23 cellular contexts compared by ENCODE assay signal in the genomic region with DNA sequence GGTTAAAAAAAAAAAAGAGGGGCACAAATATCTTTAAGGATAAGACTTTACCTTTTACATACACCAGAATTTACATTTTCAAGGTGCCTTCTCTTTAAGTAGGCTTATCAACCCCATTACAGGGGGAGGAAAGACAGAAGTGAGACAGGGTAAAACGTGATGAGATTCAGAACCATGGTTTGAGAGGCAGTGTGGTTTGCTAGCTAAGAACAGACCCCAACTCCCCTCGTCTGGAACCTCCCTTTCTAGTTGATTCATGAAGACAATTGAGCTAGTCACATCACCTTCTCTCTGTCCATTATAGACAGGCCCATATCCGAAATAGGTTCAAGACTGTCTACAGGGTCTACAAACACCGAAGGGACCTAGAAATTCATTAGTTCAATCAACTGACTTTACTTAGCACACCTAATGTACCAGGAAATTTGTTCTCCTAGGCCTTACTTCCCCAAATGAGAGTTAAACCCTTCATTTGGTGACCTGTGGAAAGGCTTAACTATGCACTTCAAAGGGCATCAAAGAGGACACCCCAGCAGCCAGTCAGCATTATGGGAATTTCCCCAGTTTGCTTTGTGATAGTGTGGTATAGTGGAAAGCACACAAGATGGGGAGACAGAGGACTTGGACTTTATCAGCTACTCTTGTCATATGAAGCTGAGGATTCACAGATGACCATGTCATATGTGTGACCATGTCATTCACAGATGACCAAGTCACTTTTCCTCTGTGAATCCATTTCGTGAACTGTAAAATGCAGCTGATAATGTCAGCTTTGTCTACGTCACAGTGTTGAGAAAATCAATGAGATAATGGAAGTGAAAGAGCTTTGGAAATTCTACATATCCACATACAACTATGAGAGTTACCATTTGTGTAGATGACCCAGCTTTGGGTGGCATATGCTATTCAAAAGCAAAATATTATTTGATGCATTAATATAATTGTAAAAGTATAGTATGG. TPM values are rescaled to one million over a fixed set of nuclear protein-coding genes. Genes with fewer than 3 reads are reported as not detected.
DNase-seq lines count a peak whose midpoint lies in the region; ATAC-seq lines count a peak whose summit lies in the region.
"Had no signal": no experiment of that assay in that cellular context is flagged by ENCODE, and none has a peak within 500 bp of the region (broad histone marks: within the 10 kb centered on the region; RNA-seq: fewer than 3 reads in every experiment).

No MANE protein-coding gene starts in this region.

- no peak overlapping the region for H3K23ac ChIP-seq in trophoblast cell (ENCODE audit: low read length)

- no peaks in the 10 kb centered on the region for H3K9me3 ChIP-seq in CD4-positive, CD25-positive, alpha-beta regulatory T cell (ENCODE audit: control insufficient read depth in 2 of 2, low read length in 2 of 2)
- H3K9me3 ChIP-seq in T-helper 17 cell (ENCODE audit: control insufficient read depth, low read length, poor library complexity, severe bottlenecking): no peaks in the 10 kb centered on the region
- no peaks in the 10 kb centered on the region for H3K9me3 ChIP-seq in trophoblast cell (ENCODE audit: insufficient read depth, low read depth, low read length)
- H3K9me3 ChIP-seq: A549 had no signal

- peak overlapping the region; percentile 70 for H3K27ac ChIP-seq in CD4-positive, CD25-positive, alpha-beta regulatory T cell (ENCODE audit: insufficient read depth, low read length, poor library complexity, severe bottlenecking)
- H3K27ac ChIP-seq in trophoblast cell (ENCODE audit: low read depth, low read length): no peak overlapping the region
- H3K27ac ChIP-seq: A549 had no signal

- intact Hi-C loops in activated CD4-positive, alpha-beta T cell treated with anti-CD3 and anti-CD28 coated beads for 36 hours (cut with DNase I, micrococcal nuclease): loop anchor here in 1 of 2 experiments (1.0 kb wide), 2 partner anchors 22 to 28 kb away; no protein-coding TSS in a partner anchor

- no peak overlapping the region for H2BK120ac ChIP-seq in trophoblast cell (ENCODE audit: insufficient read depth, low read length, poor library complexity)

- peak; percentile 30 for ATAC-seq in activated CD4-positive, alpha-beta T cell treated with anti-CD3 and anti-CD28 coated beads for 36 hours
- ATAC-seq in CD4-positive, CD25-positive, alpha-beta regulatory T cell (ENCODE audit: low read depth in 2 of 2): no peak
- peak; percentile 56 for ATAC-seq in T-helper 17 cell
- ATAC-seq in central memory CD8-positive, alpha-beta T cell (replicated peaks; ENCODE audit: extremely low read depth, poor library complexity, severe bottlenecking): no peak
- ATAC-seq in HG02642 (IDR thresholded peaks at IDR 0.05; ENCODE audit: poor library complexity, unreplicated experiment): no peak
- ATAC-seq: A549, Right ventricle myocardium inferior had no signal

- no peaks in the 10 kb centered on the region for H3K27me3 ChIP-seq in CD4-positive, CD25-positive, alpha-beta regulatory T cell (ENCODE audit: control insufficient read depth, insufficient read depth, low read length)
- no peaks in the 10 kb centered on the region for H3K27me3 ChIP-seq in trophoblast cell (ENCODE audit: insufficient read depth, low read length)

- no peak overlapping the region for H2BK12ac ChIP-seq in trophoblast cell (ENCODE audit: low read length)

- H2AFZ ChIP-seq in trophoblast cell (ENCODE audit: insufficient read depth, low read length, poor library complexity): no peak overlapping the region

- CTCF ChIA-PET in activated CD4-positive, alpha-beta T cell treated with anti-CD3 and anti-CD28 coated beads for 36 hours (lab: Charles Lee): interaction anchor here (1.0 to 3.6 kb wide), 13 partner anchors 9 to 88 kb away, joined by 3 to 20 read pairs (median 4); no protein-coding TSS in a partner anchor

- no peak overlapping the region for H4K12ac ChIP-seq in trophoblast cell (ENCODE audit: low read depth, low read length)

- peak overlapping the region; percentile 77 for H3K4me3 Mint-ChIP-seq in activated CD4-positive, alpha-beta T cell treated with anti-CD3 and anti-CD28 coated beads for 36 hours
- H3K4me3 Mint-ChIP-seq in CD4-positive, CD25-positive, alpha-beta regulatory T cell: peak overlapping the region in 2 of 4 donors; percentile 26 to 31
- peak overlapping the region; percentile 61 for H3K4me3 Mint-ChIP-seq in T-helper 17 cell
- peak overlapping the region; percentile 50 for H3K4me3 Mint-ChIP-seq in central memory CD8-positive, alpha-beta T cell
- H3K4me3 Mint-ChIP-seq: dendritic cell treated with granulocyte-macrophage colony-stimulating factor and Interleukin-4, amounts not matched to agents 40 ng/mL and 50 ng/mL, for 4 days; memory B cell; type B pancreatic cell had no signal

- H3K79me1 ChIP-seq in trophoblast cell (ENCODE audit: low read length): no peaks in the 10 kb centered on the region

- no peak overlapping the region for H4K8ac ChIP-seq in trophoblast cell (ENCODE audit: low read depth, low read length)

- no peaks in the 10 kb centered on the region for H3K79me2 ChIP-seq in trophoblast cell (ENCODE audit: control insufficient read depth, insufficient read depth, low read length, poor library complexity)

- peaks cover 65% of the 10 kb centered on the region for H3K4me1 ChIP-seq in CD4-positive, CD25-positive, alpha-beta regulatory T cell (ENCODE audit: control insufficient read depth, insufficient read depth, low read length, poor library complexity, severe bottlenecking)
- H3K4me1 ChIP-seq in trophoblast cell (ENCODE audit: control insufficient read depth in 1 of 2, insufficient read depth in 2 of 2, low read length in 2 of 2): no peaks in the 10 kb centered on the region
- H3K4me1 ChIP-seq: A549 had no signal

- H3K36me3 ChIP-seq in CD4-positive, CD25-positive, alpha-beta regulatory T cell (ENCODE audit: control insufficient read depth, insufficient read depth, low read length): peaks cover 96% of the 10 kb centered on the region
- no peaks in the 10 kb centered on the region for H3K36me3 ChIP-seq in trophoblast cell (ENCODE audit: control insufficient read depth in 1 of 2, insufficient read depth in 2 of 2, low read length in 2 of 2)

- no peak overlapping the region for H3K4me2 ChIP-seq in trophoblast cell (ENCODE audit: low read length)
- H3K4me2 ChIP-seq: A549 had no signal

- H3K4me3 ChIP-seq in CD4-positive, CD25-positive, alpha-beta regulatory T cell (ENCODE audit: low read depth, low read length): peak overlapping the region; percentile 2
- H3K4me3 ChIP-seq in trophoblast cell (ENCODE audit: low read depth, low read length): no peak overlapping the region
- H3K4me3 ChIP-seq: A549 had no signal

- no CpG with 5 or more reads among the region's 6 CpGs for WGBS in trophoblast cell (ENCODE audit: extremely low coverage, insufficient coverage, insufficient read length)

- POLR2A ChIA-PET in activated CD4-positive, alpha-beta T cell treated with anti-CD3 and anti-CD28 coated beads for 36 hours (lab: Charles Lee): interaction anchor here (0.7 to 2.2 kb wide), 9 partner anchors 10 to 58 kb away, joined by 3 to 7 read pairs (median 4); partner anchors contain the start of gene ITK

- H3K27me3 Mint-ChIP-seq in activated CD4-positive, alpha-beta T cell treated with anti-CD3 and anti-CD28 coated beads for 36 hours: no peaks in the 10 kb centered on the region
- no peaks in the 10 kb centered on the region for H3K27me3 Mint-ChIP-seq in CD4-positive, CD25-positive, alpha-beta regulatory T cell
- H3K27me3 Mint-ChIP-seq in T-helper 17 cell: no peaks in the 10 kb centered on the region
- no peaks in the 10 kb centered on the region for H3K27me3 Mint-ChIP-seq in central memory CD8-positive, alpha-beta T cell
- H3K27me3 Mint-ChIP-seq: dendritic cell treated with granulocyte-macrophage colony-stimulating factor and Interleukin-4, amounts not matched to agents 40 ng/mL and 50 ng/mL, for 4 days; type B pancreatic cell had no signal

- peaks cover 73% of the 10 kb centered on the region for H3K4me1 Mint-ChIP-seq in activated CD4-positive, alpha-beta T cell treated with anti-CD3 and anti-CD28 coated beads for 36 hours
- peaks cover 38 to 78% (median 53%) of the 10 kb centered on the region in 4 donors for H3K4me1 Mint-ChIP-seq in CD4-positive, CD25-positive, alpha-beta regulatory T cell
- H3K4me1 Mint-ChIP-seq in T-helper 17 cell: peaks cover 34% of the 10 kb centered on the region
- peaks cover 43% of the 10 kb centered on the region for H3K4me1 Mint-ChIP-seq in central memory CD8-positive, alpha-beta T cell

- no peak overlapping the region for H3K9ac ChIP-seq in trophoblast cell (ENCODE audit: low read length)

- peaks cover 2% of the 10 kb centered on the region for H3K9me3 Mint-ChIP-seq in activated CD4-positive, alpha-beta T cell treated with anti-CD3 and anti-CD28 coated beads for 36 hours (ENCODE audit: low read depth)
- no peaks in the 10 kb centered on the region for H3K9me3 Mint-ChIP-seq in CD4-positive, CD25-positive, alpha-beta regulatory T cell
- no peaks in the 10 kb centered on the region for H3K9me3 Mint-ChIP-seq in central memory CD8-positive, alpha-beta T cell
- H3K9me3 Mint-ChIP-seq: dendritic cell treated with granulocyte-macrophage colony-stimulating factor and Interleukin-4, amounts not matched to agents 40 ng/mL and 50 ng/mL, for 4 days; memory B cell; type B pancreatic cell had no signal

- no peak overlapping the region for H4K91ac ChIP-seq in trophoblast cell (ENCODE audit: low read depth, low read length)

- H3K4ac ChIP-seq in trophoblast cell (ENCODE audit: low read depth, low read length): no peak overlapping the region

- no peak overlapping the region for H3K14ac ChIP-seq in trophoblast cell (ENCODE audit: low read length)

- peak overlapping the region; percentile 96 for H3K27ac Mint-ChIP-seq in activated CD4-positive, alpha-beta T cell treated with anti-CD3 and anti-CD28 coated beads for 36 hours
- H3K27ac Mint-ChIP-seq in CD4-positive, CD25-positive, alpha-beta regulatory T cell: peak overlapping the region; percentile 86 to 88 (median 87)
- peak overlapping the region; percentile 82 for H3K27ac Mint-ChIP-seq in T-helper 17 cell
- peak overlapping the region; percentile 86 for H3K27ac Mint-ChIP-seq in central memory CD8-positive, alpha-beta T cell (ENCODE audit: low read depth)
- H3K27ac Mint-ChIP-seq: dendritic cell treated with granulocyte-macrophage colony-stimulating factor and Interleukin-4, amounts not matched to agents 40 ng/mL and 50 ng/mL, for 4 days; memory B cell; type B pancreatic cell had no signal

- H3K18ac ChIP-seq in trophoblast cell (ENCODE audit: low read length): no peak overlapping the region

- H2AK5ac ChIP-seq in trophoblast cell (ENCODE audit: low read length): no peak overlapping the region

- H2BK5ac ChIP-seq in trophoblast cell (ENCODE audit: low read depth, low read length, poor library complexity): no peak overlapping the region

- H3K36me3 Mint-ChIP-seq in activated CD4-positive, alpha-beta T cell treated with anti-CD3 and anti-CD28 coated beads for 36 hours (ENCODE audit: low read depth): peaks cover 83% of the 10 kb centered on the region
- H3K36me3 Mint-ChIP-seq in CD4-positive, CD25-positive, alpha-beta regulatory T cell: peaks cover 52% of the 10 kb centered on the region
- H3K36me3 Mint-ChIP-seq in T-helper 17 cell (ENCODE audit: low read depth): peaks cover 6% of the 10 kb centered on the region
- H3K36me3 Mint-ChIP-seq in central memory CD8-positive, alpha-beta T cell (ENCODE audit: insufficient read depth): peaks cover 75% of the 10 kb centered on the region
- H3K36me3 Mint-ChIP-seq: memory B cell, type B pancreatic cell had no signal

- no peak for DNase-seq in activated CD4-positive, alpha-beta T cell treated with anti-CD3 and anti-CD28 coated beads for 36 hours
- DNase-seq in activated CD4-positive, alpha-beta T cell treated with anti-CD3 and anti-CD28 coated beads, Interleukin-2, amount 50 U/mL, for 48 hours: no peak
- DNase-seq in CD4-positive, CD25-positive, alpha-beta regulatory T cell: peak in 1 of 3 donors; percentile 20
- DNase-seq in T-helper 17 cell: no peak
- DNase-seq in central memory CD8-positive, alpha-beta T cell (ENCODE audit: low spot score in 2 of 2): no peak
- DNase-seq in trophoblast cell: no peak
- no peak for DNase-seq in HPDE6-E6E7 (ENCODE audit: extremely low spot score)
- DNase-seq: glutamatergic neuron; NCI-H1092 treated with DMSO at 0.1 percent for 48 hours; NCI-H2029 treated with DMSO at 0.1 percent for 48 hours; NCI-H226; NCI-H82; occipital lobe; small intestine; stimulated activated CD4-positive, alpha-beta T cell treated with anti-CD3 and anti-CD28 coated beads, Interleukin-4, amount 100 ng/mL, for 1 hour had no signal

RNA-seq across cellular contexts. Expression of gene CYFIP2, which starts 40.2 kb away (rescaled TPM):
- 100 to 1,000 TPM; 277 to 526 TPM for total RNA-seq in activated CD4-positive, alpha-beta T cell treated with anti-CD3 and anti-CD28 coated beads for 36 hours
- total RNA-seq in CD4-positive, CD25-positive, alpha-beta regulatory T cell: 357 TPM
- 100 to 1,000 TPM; 332 to 383 (median 360) TPM for polyA plus RNA-seq in CD4-positive, CD25-positive, alpha-beta regulatory T cell
- total RNA-seq in T-helper 17 cell: 100 to 1,000 TPM; 363 to 389 TPM
- polyA plus RNA-seq in trophoblast cell (2013): 19.6 and 21.0 TPM in 2 replicates

RNA-seq across cellular contexts. Expression of gene ITK, which starts 45.1 kb away (rescaled TPM):
- total RNA-seq in activated CD4-positive, alpha-beta T cell treated with anti-CD3 and anti-CD28 coated beads for 36 hours: 100 to 1,000 TPM; 208 to 249 TPM
- 550 TPM for total RNA-seq in CD4-positive, CD25-positive, alpha-beta regulatory T cell
- 100 to 1,000 TPM; 146 to 222 (median 169) TPM for polyA plus RNA-seq in CD4-positive, CD25-positive, alpha-beta regulatory T cell
- 100 to 1,000 TPM; 235 to 319 TPM for total RNA-seq in T-helper 17 cell
- polyA plus RNA-seq in trophoblast cell (2013): not detected in 2 replicates
- total RNA-seq: H1 had no signal
- polyA plus RNA-seq: A549, BJ had no signal

RNA-seq across cellular contexts. Expression of gene GARIN3, which starts 59.7 kb away (rescaled TPM):
- under 1 TPM; 0.79 to 0.82 TPM for total RNA-seq in activated CD4-positive, alpha-beta T cell treated with anti-CD3 and anti-CD28 coated beads for 36 hours
- total RNA-seq in CD4-positive, CD25-positive, alpha-beta regulatory T cell: not detected
- polyA plus RNA-seq in CD4-positive, CD25-positive, alpha-beta regulatory T cell: not detected
- total RNA-seq in T-helper 17 cell: not detected
- not detected in 2 replicates for polyA plus RNA-seq in trophoblast cell (2013)
- total RNA-seq: H1, occipital lobe, Right ventricle myocardium inferior had no signal
- polyA plus RNA-seq: A549, BJ, H1, small intestine had no signal

Comparison
In these comparisons a context has a peak if more than half of its experiments do, and no peak if none do; other contexts are left out.
1. ATAC-seq: peak in activated CD4-positive, alpha-beta T cell treated with anti-CD3 and anti-CD28 coated beads for 36 hours (single experiment) and T-helper 17 cell (single experiment); none in CD4-positive, CD25-positive, alpha-beta regulatory T cell (0 of 2), central memory CD8-positive, alpha-beta T cell (single experiment) and HG02642 (single experiment).
2. Peak in every context shown above with its lines, with median percentiles within 50 percentile points of each other: H3K27ac Mint-ChIP-seq.